ENCODE assay signal across 12 cellular contexts in genomic region chr1:183040600-183040999, GRCh38. TPM values are rescaled to one million over a fixed set of nuclear protein-coding genes. Genes with fewer than 3 reads are reported as not detected.
DNase-seq lines count a peak whose midpoint lies in the region; ATAC-seq and TF ChIP-seq lines count a peak whose summit lies in the region.
"Had no signal": no experiment of that assay in that cellular context is flagged by ENCODE, and none has a peak within 500 bp of the region (broad histone marks: within the 10 kb centered on the region; RNA-seq: fewer than 3 reads in every experiment).

No MANE protein-coding gene starts in this region.

- H3K9ac ChIP-seq in adipocyte (ENCODE audit: low read length) = peak overlapping the region; percentile 66

- POLR2A ChIA-PET in HEK293 (lab: Yijun Ruan, JAX) = no interaction called here

- H3K4me3 ChIP-seq in HEK293 (ENCODE audit: low read depth, low read length) (no peak overlapping the region), adipocyte (ENCODE audit: low read length) (peak overlapping the region; percentile 39), stomach (no peak overlapping the region)

- CTCF ChIA-PET in HEK293 (lab: Yijun Ruan, JAX) = interaction anchor here (1.2 to 1.4 kb wide), 2 partner anchors 14 to 187 kb away, joined by 3 to 6 read pairs; no protein-coding TSS in a partner anchor

- H3K9me3 ChIP-seq in HEK293 (ENCODE audit: control insufficient read depth, insufficient read depth, low read depth, low read length) (no peaks in the 10 kb centered on the region), adipocyte (ENCODE audit: control insufficient read depth, low read length) (no peaks in the 10 kb centered on the region), stomach (no peaks in the 10 kb centered on the region)

- TF ChIP-seq POLR2A in stomach (IDR thresholded peaks at IDR 0.05) = no peak

- H3K36me3 ChIP-seq in HEK293 (ENCODE audit: control insufficient read depth in 2 of 2, insufficient read depth in 1 of 2, low read length in 2 of 2) (no peaks in the 10 kb centered on the region), adipocyte (ENCODE audit: control insufficient read depth, insufficient read depth, low read length, severe bottlenecking) (peaks cover 18% of the 10 kb centered on the region), stomach (peaks cover 0 to 7% (median 0%) of the 10 kb centered on the region in 4 donors)

- H3K27ac ChIP-seq in HEK293 (ENCODE audit: extremely low read depth, low read depth, low read length) (no peak overlapping the region), stomach (peak overlapping the region in 4 of 5 donors; percentile 3 to 58 (median 36))

- ATAC-seq in HG02981 (IDR thresholded peaks at IDR 0.05; ENCODE audit: unreplicated experiment) = no peak
- ATAC-seq: stimulated activated naive CD8-positive, alpha-beta T cell treated with anti-CD3 and anti-CD28 coated beads, Interleukin-15, Interleukin-2, amounts not matched to agents 100 U/mL and 50 U/mL, for 24 hours had no signal

- WGBS in stomach, 5 donors = 60 to 75% (median 65%) methylated on average over 3 of the region's 3 CpGs

- peak; percentile 53 for DNase-seq in adipocyte (ENCODE audit: low read depth)
- DNase-seq in iris pigment epithelial cell (ENCODE audit: low read depth) = peak; percentile 58
- no peak for DNase-seq in stomach
- DNase-seq in NK-92 treated with Interleukin-12 subunit alpha and Interleukin-12 subunit beta, amount 100 ng/mL, for 24 hours (lab: John Stamatoyannopoulos, UW) = no peak
- no peak for DNase-seq in activated T-cell treated with anti-CD3 and anti-CD28 coated beads, Interleukin-2, amount 50 U/mL, for 48 hours
- DNase-seq: activated CD8-positive, alpha-beta memory T cell treated with anti-CD3 and anti-CD28 coated beads, Interleukin-2, amount 50 U/mL, for 48 hours; posterior cingulate gyrus; RPMI8226; stimulated activated CD4-positive, alpha-beta T cell treated with anti-CD3 and anti-CD28 coated beads, Interleukin-4, amount 100 ng/mL, for 1 hour; stimulated activated naive CD8-positive, alpha-beta T cell treated with anti-CD3 and anti-CD28 coated beads, Interleukin-15, Interleukin-2, amounts not matched to agents 100 U/mL and 50 U/mL, for 24 hours had no signal

- intact Hi-C loops in stomach (cut with DNase I; ENCODE audit: low total_unique reads) = no loop called here

- TF ChIP-seq CTCF in HEK293 (tag by site-specific recombination; IDR thresholded peaks at IDR 0.05) = no peak
- no peak for TF ChIP-seq CTCF in stomach (IDR thresholded peaks at IDR 0.05)

- no peak for TF ChIP-seq EP300 in stomach (IDR thresholded peaks at IDR 0.05)

- no peaks in the 10 kb centered on the region for H3K27me3 ChIP-seq in adipocyte (replicated peaks; ENCODE audit: control insufficient read depth, insufficient read depth, low read length)
- H3K27me3 ChIP-seq in stomach = no peaks in the 10 kb centered on the region

- H3K4me1 ChIP-seq in HEK293 (ENCODE audit: control insufficient read depth, insufficient read depth, low read length) (peaks cover 52% of the 10 kb centered on the region), adipocyte (ENCODE audit: control insufficient read depth, insufficient read depth, low read length) (peaks cover 85% of the 10 kb centered on the region), stomach (peaks cover 0 to 91% (median 56%) of the 10 kb centered on the region in 4 donors)

TF ChIP-seq in HEK293, 187 proteins besides CTCF, POLR2A, EP300 and RAD21:
- TF ChIP-seq ELK4 (IDR thresholded peaks at IDR 0.05; ENCODE audit: borderline replicate concordance, low read depth, low read length) (no peak), ZNF704 (tag by site-specific recombination; IDR thresholded peaks at IDR 0.05) (no peak), ZNF747 (tag by site-specific recombination; IDR thresholded peaks at IDR 0.05) (no peak), IKZF3 (tag by site-specific recombination; IDR thresholded peaks at IDR 0.05) (0 out of 2 replicates have a peak, but pooled peaks have one; percentile 3)

RNA-seq across cellular contexts. Expression of gene LAMC1, which starts 17.4 kb away (rescaled TPM):
- 100 to 1,000 TPM; 110 to 355 (median 208) TPM for total RNA-seq in stomach
- polyA plus RNA-seq in stomach = 10 to 100 TPM; 11.7 to 16.4 (median 12.5) TPM

Comparison
In these comparisons a context has a peak if more than half of its experiments do, and no peak if none do; other contexts are left out.
1. DNase-seq: peak in adipocyte (single experiment) and iris pigment epithelial cell (single experiment); none in stomach (single experiment), NK-92 treated with Interleukin-12 subunit alpha and Interleukin-12 subunit beta, amount 100 ng/mL, for 24 hours (single experiment) and activated T-cell treated with anti-CD3 and anti-CD28 coated beads, Interleukin-2, amount 50 U/mL, for 48 hours (0 of 2).